In the genomic region with DNA sequence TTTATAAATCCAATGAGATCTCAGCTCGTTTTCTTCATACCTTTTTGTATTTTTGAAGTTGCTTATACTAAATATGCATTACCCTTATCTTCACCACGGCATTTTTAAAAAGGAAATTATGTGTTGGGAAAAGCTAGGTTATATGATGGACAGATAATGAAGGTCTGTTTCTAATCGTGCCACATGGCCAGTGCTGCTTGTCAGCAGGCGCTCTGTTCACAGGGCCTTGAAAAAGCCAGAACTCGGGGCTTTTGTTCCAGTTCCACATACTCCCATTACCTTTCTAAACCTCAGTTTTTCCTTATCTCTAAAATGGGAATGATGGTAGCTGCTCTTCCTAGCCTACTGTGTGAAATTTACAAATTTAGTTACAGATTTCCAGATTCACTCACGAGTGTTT, we compare ENCODE assay signal across 32 cellular contexts. TPM values are rescaled to one million over a fixed set of nuclear protein-coding genes. Genes with fewer than 3 reads are reported as not detected.
A peak's percentile ranks its signal among the peaks of the same experiment; 100 is the strongest.
DNase-seq lines count a peak whose midpoint lies in the region; ATAC-seq, FAIRE-seq and TF ChIP-seq lines count a peak whose summit lies in the region.
"Had no signal": no experiment of that assay in that cellular context is flagged by ENCODE, and none has a peak within 500 bp of the region (broad histone marks: within the 10 kb centered on the region; RNA-seq: fewer than 3 reads in every experiment).

No MANE protein-coding gene starts in this region.

- TF ChIP-seq POLR2A in heart left ventricle (IDR thresholded peaks at IDR 0.05) (no peak), K562 (conservative IDR thresholded peaks at IDR 0.05) (no peak)

- intact Hi-C loops in heart left ventricle (cut with DNase I), result loop anchor here in 3 of 10 donors (5.0 kb wide), 2 partner anchors 37 to 42 kb away; a partner anchor contains a TSS
- intact Hi-C loops in left ventricle myocardium superior (cut with micrococcal nuclease), result no loop called here
- intact Hi-C loops in K562 (cut with micrococcal nuclease), result no loop called here
- intact Hi-C loops in pancreas (cut with DNase I), result no loop called here
- intact Hi-C loops in upper lobe of right lung (cut with DNase I), result no loop called here
- intact Hi-C loops in colonic mucosa (cut with DNase I), result loop anchor here (5.0 kb wide), 1 partner anchor 37 kb away; no protein-coding TSS in a partner anchor

- no peak overlapping the region for H2AFZ ChIP-seq in K562 (ENCODE audit: low read depth, low read length)

- no peak overlapping the region for H3K4me3 ChIP-seq in heart left ventricle
- H3K4me3 ChIP-seq in K562, result no peak overlapping the region
- no peak overlapping the region for H3K4me3 ChIP-seq in pancreas
- no peak overlapping the region for H3K4me3 ChIP-seq in upper lobe of right lung
- no peak overlapping the region for H3K4me3 ChIP-seq in colonic mucosa
- H3K4me3 ChIP-seq: ovary, thyroid gland had no signal

- POLR2A ChIA-PET in K562 (lab: Yijun Ruan, JAX), result interaction anchor here (0.6 to 1.8 kb wide), 9 partner anchors 10 to 1497 kb away, joined by 3 to 8 read pairs (median 4); a partner anchor contains a TSS
- POLR2A ChIA-PET in activated CD4-positive, alpha-beta memory T cell treated with anti-CD3 and anti-CD28 coated beads, Interleukin-2, amount 10 ng/mL, durations not matched to agents 7 days and 5 days (lab: Charles Lee), result no interaction called here

- TF ChIP-seq RAD21 in K562 (CRISPR knock-in tag; conservative IDR thresholded peaks at IDR 0.05 in 1 of 2, IDR thresholded peaks at IDR 0.05 in 1 of 2), result no peak

- no TSS peak for BruUV-seq in K562 (replicated peaks; lab: Mats Ljungman, UMichigan)

- no peak overlapping the region for H3K4me3 Mint-ChIP-seq in activated CD4-positive, alpha-beta memory T cell treated with anti-CD3 and anti-CD28 coated beads, Interleukin-2, amount 10 ng/mL, durations not matched to agents 7 days and 5 days
- H3K4me3 Mint-ChIP-seq: activated B cell treated with CpG ODN at 0.5 μM for 24 hours; activated CD8-positive, alpha-beta memory T cell treated with anti-CD3 and anti-CD28 coated beads, Interleukin-2, amount 10 ng/mL, durations not matched to agents 7 days and 5 days; activated naive CD8-positive, alpha-beta T cell treated with anti-CD3 and anti-CD28 coated beads, Interleukin-2, amount 10 ng/mL, durations not matched to agents 7 days and 5 days; neural crest cell had no signal

- H3K9me3 Mint-ChIP-seq in activated CD4-positive, alpha-beta memory T cell treated with anti-CD3 and anti-CD28 coated beads, Interleukin-2, amount 10 ng/mL, durations not matched to agents 7 days and 5 days, result no peaks in the 10 kb centered on the region
- H3K9me3 Mint-ChIP-seq: activated B cell treated with CpG ODN at 0.5 μM for 24 hours; activated naive CD8-positive, alpha-beta T cell treated with anti-CD3 and anti-CD28 coated beads, Interleukin-2, amount 10 ng/mL, durations not matched to agents 7 days and 5 days; neural crest cell had no signal

- ATAC-seq in heart left ventricle, result no peak
- no peak for ATAC-seq in left ventricle myocardium superior
- ATAC-seq in K562, result no peak
- ATAC-seq in pancreas, result no peak
- no peak for ATAC-seq in upper lobe of right lung
- ATAC-seq: activated CD8-positive, alpha-beta memory T cell treated with anti-CD3 and anti-CD28 coated beads, Interleukin-2, amount 10 ng/mL, durations not matched to agents 7 days and 5 days had no signal

- H3K36me3 ChIP-seq in heart left ventricle, result no peaks in the 10 kb centered on the region
- no peaks in the 10 kb centered on the region for H3K36me3 ChIP-seq in K562 (ENCODE audit: control insufficient read depth, insufficient read depth, low read length)
- no peaks in the 10 kb centered on the region for H3K36me3 ChIP-seq in pancreas
- H3K36me3 ChIP-seq in upper lobe of right lung, result no peaks in the 10 kb centered on the region
- no peaks in the 10 kb centered on the region for H3K36me3 ChIP-seq in colonic mucosa
- H3K36me3 ChIP-seq: ovary, thyroid gland had no signal

- no peaks in the 10 kb centered on the region for H3K9me1 ChIP-seq in K562 (ENCODE audit: control insufficient read depth, insufficient read depth, low read length)

- peak overlapping the region in 1 of 2 experiments; percentile 57; a peak in 2 of 4 replicates for H3K9ac ChIP-seq in K562 (ENCODE audit: insufficient read depth in 1 of 2, low read depth in 2 of 2, low read length in 2 of 2)
- no peak overlapping the region for H3K9ac ChIP-seq in colonic mucosa (ENCODE audit: low read depth in 2 of 2, low read length in 2 of 2)

- CTCF ChIA-PET in K562 (lab: Yijun Ruan, JAX; ENCODE audit: low intra/inter-chr PET ratio), result no interaction called here
- CTCF ChIA-PET in activated CD4-positive, alpha-beta memory T cell treated with anti-CD3 and anti-CD28 coated beads, Interleukin-2, amount 10 ng/mL, durations not matched to agents 7 days and 5 days (lab: Charles Lee), result interaction anchor here (1.0 to 2.2 kb wide), 2 partner anchors 11 to 24 kb away, joined by 3 to 6 read pairs; no protein-coding TSS in a partner anchor

- in situ Hi-C loops in K562 (cut with MboI), result no loop called here

- H3K4me2 ChIP-seq in K562 (ENCODE audit: insufficient read depth, low read length), result peak overlapping the region; percentile 63; the same call in 1 of the 2 replicates

- TF ChIP-seq EP300 in K562 (IDR thresholded peaks at IDR 0.05; ENCODE audit: low read length), result no peak

- peaks cover 47 to 100% (median 97%) of the 10 kb centered on the region in 12 donors for H3K4me1 ChIP-seq in heart left ventricle
- peaks cover 24 to 52% of the 10 kb centered on the region in 2 experiments for H3K4me1 ChIP-seq in K562 (replicated peaks in 1 of 2; ENCODE audit: control insufficient read depth in 2 of 2, insufficient read depth in 2 of 2, low read length in 2 of 2)
- H3K4me1 ChIP-seq in pancreas, result peaks cover 56 to 63% (median 61%) of the 10 kb centered on the region in 3 donors
- peaks cover 94% of the 10 kb centered on the region for H3K4me1 ChIP-seq in upper lobe of right lung
- H3K4me1 ChIP-seq in colonic mucosa, result peaks cover 10% of the 10 kb centered on the region

- TF ChIP-seq CTCF in heart left ventricle (IDR thresholded peaks at IDR 0.05), result no peak
- TF ChIP-seq CTCF in K562 (IDR thresholded peaks at IDR 0.05 in 2 of 3, conservative IDR thresholded peaks at IDR 0.05 in 1 of 3; ENCODE audit: insufficient read depth in 2 of 3, low read depth in 1 of 3, low read length in 3 of 3), result no peak
- no peak for TF ChIP-seq CTCF in pancreas (IDR thresholded peaks at IDR 0.05)
- no peak for TF ChIP-seq CTCF in upper lobe of right lung (IDR thresholded peaks at IDR 0.05)
- TF ChIP-seq CTCF in colonic mucosa (IDR thresholded peaks at IDR 0.05), result no peak

- H3K36me3 Mint-ChIP-seq in activated CD4-positive, alpha-beta memory T cell treated with anti-CD3 and anti-CD28 coated beads, Interleukin-2, amount 10 ng/mL, durations not matched to agents 7 days and 5 days (ENCODE audit: low read depth), result no peaks in the 10 kb centered on the region
- H3K36me3 Mint-ChIP-seq: activated CD8-positive, alpha-beta memory T cell treated with anti-CD3 and anti-CD28 coated beads, Interleukin-2, amount 10 ng/mL, durations not matched to agents 7 days and 5 days; activated naive CD8-positive, alpha-beta T cell treated with anti-CD3 and anti-CD28 coated beads, Interleukin-2, amount 10 ng/mL, durations not matched to agents 7 days and 5 days had no signal

- H3K4me1 Mint-ChIP-seq in activated CD4-positive, alpha-beta memory T cell treated with anti-CD3 and anti-CD28 coated beads, Interleukin-2, amount 10 ng/mL, durations not matched to agents 7 days and 5 days, result peaks cover 20% of the 10 kb centered on the region
- H3K4me1 Mint-ChIP-seq: activated B cell treated with CpG ODN at 0.5 μM for 24 hours had no signal

- H3K27me3 ChIP-seq in heart left ventricle (no peaks in the 10 kb centered on the region), K562 (ENCODE audit: control insufficient read depth in 2 of 2, insufficient read depth in 2 of 2, low read length in 2 of 2) (no peaks in the 10 kb centered on the region), pancreas (no peaks in the 10 kb centered on the region), upper lobe of right lung (no peaks in the 10 kb centered on the region), colonic mucosa (no peaks in the 10 kb centered on the region)
- H3K27me3 ChIP-seq: ovary, thyroid gland had no signal

- H3K9me3 ChIP-seq in heart left ventricle, result no peaks in the 10 kb centered on the region
- H3K9me3 ChIP-seq in K562 (replicated peaks; ENCODE audit: control insufficient read depth, insufficient read depth, low read depth, low read length), result no peaks in the 10 kb centered on the region
- no peaks in the 10 kb centered on the region for H3K9me3 ChIP-seq in pancreas
- no peaks in the 10 kb centered on the region for H3K9me3 ChIP-seq in upper lobe of right lung
- no peaks in the 10 kb centered on the region for H3K9me3 ChIP-seq in colonic mucosa
- H3K9me3 ChIP-seq: ovary, thyroid gland had no signal

- no peaks in the 10 kb centered on the region for H3K79me2 ChIP-seq in K562 (ENCODE audit: control insufficient read depth, insufficient read depth, low read length)

- FAIRE-seq in K562 (lab: Jason Lieb, UNC) (no peak), pancreas (lab: Jason Lieb, UNC) (no peak)
- FAIRE-seq: RCC 7860 had no signal

- 34 to 44% (median 37%) methylated on average over 6 of the region's 6 CpGs for WGBS in heart left ventricle, 4 donors
- WGBS in K562 (ENCODE audit: insufficient coverage, low coverage, missing lambda C conversion rate), result 18% methylated on average over 6 of the region's 6 CpGs
- 19 to 23% methylated on average over 6 of the region's 6 CpGs for WGBS in pancreas, 2 donors

- DNase-seq in heart left ventricle, result no peak
- DNase-seq in left ventricle myocardium superior, result no peak
- no peak for DNase-seq in K562 (ENCODE audit: extremely low read depth in 1 of 4, low spot score in 3 of 4)
- no peak for DNase-seq in pancreas
- no peak for DNase-seq in upper lobe of right lung
- DNase-seq in colonic mucosa, result no peak
- DNase-seq in activated CD4-positive, alpha-beta memory T cell treated with anti-CD3 and anti-CD28 coated beads, Interleukin-2, amount 10 ng/mL, durations not matched to agents 7 days and 5 days, result no peak
- no peak for DNase-seq in NCI-H1417 treated with DMSO at 0.1 percent for 48 hours (lab: John Stamatoyannopoulos, UW)
- DNase-seq: 8988T; activated B cell treated with CpG ODN at 0.5 μM for 24 hours; activated CD4-positive, alpha-beta T cell treated with anti-CD3 and anti-CD28 coated beads, Interleukin-2, amount 50 U/mL, for 1 hour; activated CD8-positive, alpha-beta memory T cell treated with anti-CD3 and anti-CD28 coated beads, Interleukin-2, amount 10 ng/mL, durations not matched to agents 7 days and 5 days; activated gamma-delta T cell treated with Interleukin-2 at 50 U/mL for 16 hours; activated naive CD8-positive, alpha-beta T cell treated with anti-CD3 and anti-CD28 coated beads, Interleukin-2, amount 10 ng/mL, durations not matched to agents 7 days and 5 days; activated T-cell treated with anti-CD3 and anti-CD28 coated beads, Interleukin-2, amount 50 U/mL, for 48 hours; aorta; Calu3; cortex of kidney; DMS79; GF-D8; Kasumi-1; kidney glomerular epithelial cell; NCI-H1417; NCI-H2081 treated with DMSO at 0.1 percent for 48 hours; NCI-H226; NCI-H526 treated with DMSO at 0.1 percent for 48 hours; stimulated activated CD4-positive, alpha-beta T cell treated with anti-CD3 and anti-CD28 coated beads, Interleukin-1b, Interleukin-23, amount 100 ng/mL, for 48 hours; stimulated activated naive CD4-positive, alpha-beta T cell treated with Interleukin-2 at 50 U/mL for 16 hours had no signal

- H3K27ac ChIP-seq in heart left ventricle (peak overlapping the region in 11 of 12 donors; percentile 6 to 92 (median 72)), K562 (ENCODE audit: extremely low read depth, low read depth, low read length) (peak overlapping the region; percentile 67; the same call in 2 of the 3 replicates), pancreas (peak overlapping the region in 3 of 4 donors; percentile 34 to 53 (median 41)), upper lobe of right lung (peak overlapping the region; percentile 62), colonic mucosa (no peak overlapping the region)

- peaks cover 8% of the 10 kb centered on the region for H3K27me3 Mint-ChIP-seq in activated CD4-positive, alpha-beta memory T cell treated with anti-CD3 and anti-CD28 coated beads, Interleukin-2, amount 10 ng/mL, durations not matched to agents 7 days and 5 days

- 0 out of 2 replicates have a peak, but pooled peaks cover 3% of the 10 kb centered on the region for H4K20me1 ChIP-seq in K562 (replicated peaks; ENCODE audit: control insufficient read depth, insufficient read depth, low read length)

- no peak overlapping the region for H3K27ac Mint-ChIP-seq in activated CD4-positive, alpha-beta memory T cell treated with anti-CD3 and anti-CD28 coated beads, Interleukin-2, amount 10 ng/mL, durations not matched to agents 7 days and 5 days
- H3K27ac Mint-ChIP-seq: activated B cell treated with CpG ODN at 0.5 μM for 24 hours; activated CD8-positive, alpha-beta memory T cell treated with anti-CD3 and anti-CD28 coated beads, Interleukin-2, amount 10 ng/mL, durations not matched to agents 7 days and 5 days; activated naive CD8-positive, alpha-beta T cell treated with anti-CD3 and anti-CD28 coated beads, Interleukin-2, amount 10 ng/mL, durations not matched to agents 7 days and 5 days had no signal

RNA-seq across cellular contexts. Expression of a gene that starts 42.0 kb away (rescaled TPM):
- total RNA-seq in heart left ventricle, result 100 to 1,000 TPM; 194 to 790 (median 216) TPM
- polyA plus RNA-seq in heart left ventricle, result 100 to 1,000 TPM in 1 of 2 donors, 10 to 100 TPM in 1; 93.6 to 153 TPM
- 212 TPM for total RNA-seq in left ventricle myocardium superior
- total RNA-seq in K562 (2011; cell fraction: chromatin; rRNA removed; ENCODE audit: low replicate concordance), result 16.7 and 39.1 TPM in 2 replicates
- 11.2 and 15.0 TPM in 2 replicates for total RNA-seq in K562 (2011; cell fraction: nucleolus; rRNA removed)
- 13.9 and 14.0 TPM in 2 replicates for total RNA-seq in K562 (2011; cell fraction: nucleoplasm; rRNA removed)
- 1.8 and 4.3 TPM in 2 replicates for total RNA-seq in K562 (2014; rRNA removed)
- 2.6 and 4.1 TPM in 2 replicates for total RNA-seq in K562 (2014; rRNA removed; fragmentation: Illumina TruSeq; extraction: Trizol)
- total RNA-seq in K562 (2015; rRNA removed; fragmentation: Illumina TruSeq; extraction: Trizol), result 5.3 and 5.6 TPM in 2 replicates
- 9.9 and 11.2 TPM in 2 replicates for total RNA-seq in K562 (2021)
- 4.1 and 14.1 TPM in 2 replicates for polyA plus RNA-seq in K562 (2011; rRNA removed)
- 3.4 and 4.8 TPM in 2 replicates for polyA plus RNA-seq in K562 (2011; cell fraction: cytosol; rRNA removed)
- 15.8 and 17.6 TPM in 2 replicates for polyA plus RNA-seq in K562 (2011; cell fraction: nucleus; rRNA removed)
- 13.3 and 35.0 TPM in 2 replicates for polyA plus RNA-seq in K562 (2012)
- 4.6 and 6.2 TPM in 2 replicates for polyA plus RNA-seq in K562 (2014; fragmentation: Illumina TruSeq; extraction: Trizol)
- polyA plus RNA-seq in K562 (2014; fragmentation: Nextera tagmentation; extraction: Ambion mirVana), result under 1 TPM; 0.25 to 0.56 TPM
- 2.9 and 3.6 TPM in 2 replicates for polyA plus RNA-seq in K562 (2014; rRNA removed)
- polyA minus RNA-seq in K562 (2011; rRNA and poly(A)+ RNA removed), result 6.0 and 12.7 TPM in 2 replicates
- polyA minus RNA-seq in K562 (2011; cell fraction: cytosol; rRNA and poly(A)+ RNA removed), result 6.8 and 16.1 TPM in 2 replicates
- 14.5 and 17.2 TPM in 2 replicates for polyA minus RNA-seq in K562 (2011; cell fraction: nucleus; rRNA and poly(A)+ RNA removed)
- 100 to 1,000 TPM in 2 of 6 donors, 10 to 100 TPM in 4; 61.8 to 165 (median 85.8) TPM for total RNA-seq in pancreas
- polyA plus RNA-seq in pancreas, result 10 to 100 TPM; 35.6 to 69.1 TPM
- 1,593 TPM for total RNA-seq in upper lobe of right lung
- 100 to 1,000 TPM; 116 to 140 TPM for total RNA-seq in colonic mucosa
- total RNA-seq in activated CD4-positive, alpha-beta memory T cell treated with anti-CD3 and anti-CD28 coated beads, Interleukin-2, amount 10 ng/mL, durations not matched to agents 7 days and 5 days, result 10 to 100 TPM; 76.3 to 79.0 TPM
